In the genomic region with DNA sequence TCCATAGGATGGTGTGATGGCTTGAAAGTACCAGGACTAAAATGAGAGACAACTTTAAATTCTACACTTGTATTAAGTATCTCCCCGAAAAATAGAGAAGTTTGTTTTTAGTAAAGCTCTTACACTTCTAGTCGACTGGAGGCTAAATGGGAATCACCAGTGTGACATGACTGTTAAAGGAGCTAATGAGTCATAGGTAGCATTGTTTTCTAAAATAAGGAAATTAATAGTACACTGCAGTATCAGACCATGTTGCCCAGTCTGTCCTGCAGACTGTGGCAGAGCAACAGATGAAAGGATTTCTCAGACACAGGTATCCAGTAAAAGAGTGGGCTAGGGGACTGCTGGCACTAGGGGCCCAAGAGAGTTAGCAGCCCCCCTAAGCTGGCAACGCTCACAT, we compare ENCODE assay signal across 19 cellular contexts.
"Had no signal": no experiment of that assay in that cellular context is flagged by ENCODE, and none has a peak within 500 bp of the region (broad histone marks: within the 10 kb centered on the region; RNA-seq: fewer than 3 reads in every experiment).

No MANE protein-coding gene starts in this region.

- FAIRE-seq: frontal cortex had no signal

- H3K27ac ChIP-seq: brain microvascular endothelial cell, coronary artery, esophagus squamous epithelium, left lung, sigmoid colon, upper lobe of right lung had no signal

- DNase-seq: activated CD4-positive, alpha-beta T cell treated with anti-CD3 and anti-CD28 coated beads, Interleukin-2, amount 50 U/mL, for 1 hour; activated CD8-positive, alpha-beta memory T cell treated with anti-CD3 and anti-CD28 coated beads for 24 hours; activated CD8-positive, alpha-beta memory T cell treated with anti-CD3 and anti-CD28 coated beads, Interleukin-2, amount 50 U/mL, for 48 hours; activated effector memory CD4-positive, alpha-beta T cell treated with anti-CD3 and anti-CD28 coated beads, Interleukin-2, amount 50 U/mL, for 16 hours; activated naive CD4-positive, alpha-beta T cell treated with anti-CD3 and anti-CD28 coated beads, Interleukin-2, amount 50 U/mL, for 16 hours; activated T-cell treated with anti-CD3 and anti-CD28 coated beads, Interleukin-2, amount 50 U/mL, for 48 hours; aorta; brain microvascular endothelial cell; esophagus squamous epithelium; left lung; nephron progenitor cell; nucleus accumbens; sigmoid colon; stimulated activated naive B cell treated with anti-CD40 and anti-IgM and Interleukin-4, amounts not matched to agents 10 μg/mL and 1 μg/mL and 100 μg/mL, for 72 hours; T1000; upper lobe of right lung had no signal

- H3K27me3 ChIP-seq: brain microvascular endothelial cell, esophagus squamous epithelium, left lung, sigmoid colon, upper lobe of right lung had no signal

- ATAC-seq: activated CD4-positive, CD25-positive, alpha-beta regulatory T cell treated with anti-CD3 and anti-CD28 coated beads, Interleukin-2, amount 50 U/mL, for 24 hours; left lung; stimulated activated naive B cell treated with anti-CD40 and anti-IgM and Interleukin-4, amounts not matched to agents 10 μg/mL and 1 μg/mL and 100 μg/mL, for 72 hours; upper lobe of right lung had no signal

- H3K36me3 ChIP-seq: brain microvascular endothelial cell, esophagus squamous epithelium, left lung, sigmoid colon, upper lobe of right lung had no signal

- H3K9me3 ChIP-seq: esophagus squamous epithelium, upper lobe of right lung had no signal

- H3K4me3 ChIP-seq: coronary artery, esophagus squamous epithelium, left lung, sigmoid colon, upper lobe of right lung had no signal

- H3K4me1 ChIP-seq: left lung, sigmoid colon, upper lobe of right lung had no signal
